ENCODE assay signal across 8 cellular contexts in genomic region chr12:6278439-6279255, GRCh38. TPM values are rescaled to one million over a fixed set of nuclear protein-coding genes. Genes with fewer than 3 reads are reported as not detected.
DNase-seq lines count a peak whose midpoint lies in the region; ATAC-seq and TF ChIP-seq lines count a peak whose summit lies in the region.

No MANE protein-coding gene starts in this region.

- peak overlapping the region; percentile 96 for H3K14ac ChIP-seq in trophoblast cell (ENCODE audit: low read length)

- H3K18ac ChIP-seq in trophoblast cell (ENCODE audit: low read length) = peak overlapping the region; percentile 95

- H3K4me2 ChIP-seq in trophoblast cell (ENCODE audit: low read length) = peak overlapping the region; percentile 76

- H3K27ac ChIP-seq in trophoblast cell (ENCODE audit: low read depth, low read length) (peak overlapping the region; percentile 90), tibial nerve (peak overlapping the region; percentile 89 to 96 (median 94))

- DNase-seq in DMS153 (lab: John Stamatoyannopoulos, UW) = peak; percentile 55
- DNase-seq in Jurkat, Clone E6-1 (ENCODE audit: low read depth, low spot score) = peak; percentile 25
- DNase-seq in SW 1271 (lab: John Stamatoyannopoulos, UW) = peak; percentile 64 to 79
- DNase-seq in activated naive CD8-positive, alpha-beta T cell treated with anti-CD3 and anti-CD28 coated beads, Interleukin-2, amount 50 U/mL, for 16 hours (ENCODE audit: low read depth, low spot score) = peak; percentile 64
- DNase-seq in cardiac septum (ENCODE audit: low spot score) = peak; percentile 91
- peak; percentile 89 to 92 for DNase-seq in trophoblast cell
- peak; percentile 69 to 73 for DNase-seq in tibial nerve (ENCODE audit: low spot score in 2 of 2)

- H3K23ac ChIP-seq in trophoblast cell (ENCODE audit: low read length) = no peak overlapping the region

- peak overlapping the region; percentile 87 for H4K8ac ChIP-seq in trophoblast cell (ENCODE audit: low read depth, low read length)

- H3K4me1 ChIP-seq in trophoblast cell (ENCODE audit: control insufficient read depth in 1 of 2, insufficient read depth in 2 of 2, low read length in 2 of 2) (peaks cover 29 to 41% of the 10 kb centered on the region in 2 experiments), tibial nerve (peaks cover 0 to 47% (median 14%) of the 10 kb centered on the region in 4 donors)

- H3K79me1 ChIP-seq in trophoblast cell (ENCODE audit: low read length) = peaks cover 46% of the 10 kb centered on the region

- peak overlapping the region; percentile 97 for H2BK5ac ChIP-seq in trophoblast cell (ENCODE audit: low read depth, low read length, poor library complexity)

- H3K27me3 ChIP-seq in trophoblast cell (ENCODE audit: insufficient read depth, low read length) = no peaks in the 10 kb centered on the region
- H3K27me3 ChIP-seq in tibial nerve = no peaks in the 10 kb centered on the region

- intact Hi-C loops in cardiac septum (cut with DNase I) = loop anchor here (1.0 to 2.0 kb wide), 2 partner anchors 52 to 83 kb away; no protein-coding TSS in a partner anchor

- H3K9me3 ChIP-seq in trophoblast cell (ENCODE audit: insufficient read depth, low read depth, low read length) (no peaks in the 10 kb centered on the region), tibial nerve (no peaks in the 10 kb centered on the region)

- peak; percentile 69 for ATAC-seq in GM21515 (IDR thresholded peaks at IDR 0.05; ENCODE audit: unreplicated experiment)

- WGBS in trophoblast cell (ENCODE audit: extremely low coverage, insufficient coverage, insufficient read length) = no CpG with 5 or more reads among the region's 88 CpGs
- 13 to 19% methylated on average over 51 to 63 of the region's 88 CpGs for WGBS in tibial nerve, 2 donors

- H4K91ac ChIP-seq in trophoblast cell (ENCODE audit: low read depth, low read length) = peak overlapping the region; percentile 97

- H2BK12ac ChIP-seq in trophoblast cell (ENCODE audit: low read length) = peak overlapping the region; percentile 95

- peak overlapping the region; percentile 57 for H3K9ac ChIP-seq in trophoblast cell (ENCODE audit: low read length)

- H2AFZ ChIP-seq in trophoblast cell (ENCODE audit: insufficient read depth, low read length, poor library complexity) = peak overlapping the region; percentile 76

- TF ChIP-seq POLR2A in tibial nerve (IDR thresholded peaks at IDR 0.05) = peak in 1 of 2 donors; percentile 37

- H2BK120ac ChIP-seq in trophoblast cell (ENCODE audit: insufficient read depth, low read length, poor library complexity) = peak overlapping the region; percentile 96

- TF ChIP-seq EP300 in tibial nerve (IDR thresholded peaks at IDR 0.05) = peak in 1 of 2 donors; percentile 76

- peak overlapping the region; percentile 35 for H3K4me3 ChIP-seq in Jurkat, Clone E6-1 (ENCODE audit: low read length)
- H3K4me3 ChIP-seq in trophoblast cell (ENCODE audit: low read depth, low read length) (peak overlapping the region; percentile 65), tibial nerve (peak overlapping the region; percentile 35 to 61 (median 52))

- peak; percentile 99 to 100 (median 100) for TF ChIP-seq CTCF in tibial nerve (IDR thresholded peaks at IDR 0.05)

- H2AK5ac ChIP-seq in trophoblast cell (ENCODE audit: low read length) = peak overlapping the region; percentile 66

- peak overlapping the region; percentile 73 for H3K4ac ChIP-seq in trophoblast cell (ENCODE audit: low read depth, low read length)

- peaks cover 13% of the 10 kb centered on the region for H3K79me2 ChIP-seq in trophoblast cell (ENCODE audit: control insufficient read depth, insufficient read depth, low read length, poor library complexity)

- H3K36me3 ChIP-seq in trophoblast cell (ENCODE audit: control insufficient read depth in 1 of 2, insufficient read depth in 2 of 2, low read length in 2 of 2) (no peaks in the 10 kb centered on the region), tibial nerve (no peaks in the 10 kb centered on the region)

- peak overlapping the region; percentile 91 for H4K12ac ChIP-seq in trophoblast cell (ENCODE audit: low read depth, low read length)

RNA-seq across cellular contexts. Expression of gene PLEKHG6, which starts 31.8 kb away (rescaled TPM):
- 0.61 TPM for polyA plus RNA-seq in Jurkat, Clone E6-1 (2012; ENCODE audit: insufficient read depth, insufficient read length)
- 0.30 TPM for total RNA-seq in cardiac septum
- 17.4 and 20.1 TPM in 2 replicates for polyA plus RNA-seq in trophoblast cell (2013)
- 10 to 100 TPM in 1 of 4 donors, 1 to 10 TPM in 2, not detected in 1; 2.9 to 15.3 (median 7.6) TPM for total RNA-seq in tibial nerve

Comparison
In these comparisons a context has a peak if more than half of its experiments do, and no peak if none do; other contexts are left out.
1. Peak in every context shown above with its lines: DNase-seq, ATAC-seq, H3K4me3 ChIP-seq and H3K27ac ChIP-seq.
2. DNase-seq: peak in every context shown above with its lines; median percentile 91 in cardiac septum; 90 in trophoblast cell; 72 in SW 1271; 71 in tibial nerve; 64 in activated naive CD8-positive, alpha-beta T cell treated with anti-CD3 and anti-CD28 coated beads, Interleukin-2, amount 50 U/mL, for 16 hours; 55 in DMS153; 25 in Jurkat, Clone E6-1.